11 cellular contexts compared by ENCODE assay signal in genomic region chr12:51911788-51912711, GRCh38. TPM values are rescaled to one million over a fixed set of nuclear protein-coding genes. Genes with fewer than 3 reads are reported as not detected.
A peak's percentile ranks its signal among the peaks of the same experiment; 100 is the strongest.
DNase-seq lines count a peak whose midpoint lies in the region; TF ChIP-seq lines count a peak whose summit lies in the region.
"Had no signal": no experiment of that assay in that cellular context is flagged by ENCODE, and none has a peak within 500 bp of the region (broad histone marks: within the 10 kb centered on the region; RNA-seq: fewer than 3 reads in every experiment).

No MANE protein-coding gene starts in this region.

- intact Hi-C loops in stomach (cut with DNase I; ENCODE audit: low total_unique reads), result no loop called here

- TF ChIP-seq EP300 in stomach (IDR thresholded peaks at IDR 0.05), result no peak

- H3K4me3 ChIP-seq in stomach, result peak overlapping the region in 3 of 4 donors; percentile 16 to 35 (median 17)

- no peaks in the 10 kb centered on the region for H3K9me3 ChIP-seq in stomach

- H3K27ac ChIP-seq in stomach, result peak overlapping the region; percentile 7 to 91 (median 52)
- H3K27ac ChIP-seq: RWPE1 had no signal

- DNase-seq in DMS153 (lab: John Stamatoyannopoulos, UW) (peak; percentile 28), DMS153 treated with DMSO at 0.1 percent for 48 hours (lab: John Stamatoyannopoulos, UW; ENCODE audit: unreplicated experiment) (no peak), UCSD-AML1 (lab: John Stamatoyannopoulos, UW; ENCODE audit: unreplicated experiment) (peak; percentile 66), iris pigment epithelial cell (ENCODE audit: low read depth) (peak; percentile 23), stomach (no peak), foreskin melanocyte (no peak), NCI-H187 (lab: John Stamatoyannopoulos, UW) (no peak), NCI-H1105 (lab: John Stamatoyannopoulos, UW) (no peak)
- DNase-seq: activated T-cell treated with anti-CD3 and anti-CD28 coated beads, Interleukin-2, amount 50 U/mL, for 24 hours; HCEC 1CT had no signal

- peaks cover 0 to 52% (median 12%) of the 10 kb centered on the region in 3 donors for H3K27me3 ChIP-seq in stomach

- TF ChIP-seq CTCF in stomach (IDR thresholded peaks at IDR 0.05), result no peak

- peaks cover 17 to 56% (median 50%) of the 10 kb centered on the region in 4 donors for H3K4me1 ChIP-seq in stomach

- 55 to 61% (median 59%) methylated on average over 7 to 8 of the region's 8 CpGs for WGBS in stomach, 5 donors

- H3K36me3 ChIP-seq in stomach, result peaks cover 0 to 20% (median 15%) of the 10 kb centered on the region in 4 donors

- TF ChIP-seq POLR2A in stomach (IDR thresholded peaks at IDR 0.05), result no peak

RNA-seq across cellular contexts. Expression of gene ACVRL1, which starts 4.7 kb away (rescaled TPM):
- total RNA-seq in stomach, result 100 to 1,000 TPM in 2 of 5 donors, 10 to 100 TPM in 3; 36.2 to 117 (median 62.4) TPM
- polyA plus RNA-seq in stomach, result 10 to 100 TPM; 11.0 to 20.8 (median 13.3) TPM

RNA-seq across cellular contexts. Expression of gene ANKRD33, which starts 24.1 kb away (rescaled TPM):
- not detected for total RNA-seq in stomach
- polyA plus RNA-seq in stomach, result not detected

RNA-seq across cellular contexts. Expression of gene ACVR1B, which starts 39.4 kb away (rescaled TPM):
- 10 to 100 TPM; 23.9 to 53.1 (median 31.3) TPM for total RNA-seq in stomach
- polyA plus RNA-seq in stomach, result 1 to 10 TPM; 8.3 to 9.5 (median 9.1) TPM

Comparison
In these comparisons a context has a peak if more than half of its experiments do, and no peak if none do; other contexts are left out.
1. DNase-seq: peak in DMS153 (single experiment), UCSD-AML1 (single experiment) and iris pigment epithelial cell (single experiment); none in DMS153 treated with DMSO at 0.1 percent for 48 hours (single experiment), stomach (single experiment), foreskin melanocyte (single experiment), NCI-H187 (0 of 2) and NCI-H1105 (single experiment).